Comparison of ENCODE assay signal across 1 cellular context in the genomic region with DNA sequence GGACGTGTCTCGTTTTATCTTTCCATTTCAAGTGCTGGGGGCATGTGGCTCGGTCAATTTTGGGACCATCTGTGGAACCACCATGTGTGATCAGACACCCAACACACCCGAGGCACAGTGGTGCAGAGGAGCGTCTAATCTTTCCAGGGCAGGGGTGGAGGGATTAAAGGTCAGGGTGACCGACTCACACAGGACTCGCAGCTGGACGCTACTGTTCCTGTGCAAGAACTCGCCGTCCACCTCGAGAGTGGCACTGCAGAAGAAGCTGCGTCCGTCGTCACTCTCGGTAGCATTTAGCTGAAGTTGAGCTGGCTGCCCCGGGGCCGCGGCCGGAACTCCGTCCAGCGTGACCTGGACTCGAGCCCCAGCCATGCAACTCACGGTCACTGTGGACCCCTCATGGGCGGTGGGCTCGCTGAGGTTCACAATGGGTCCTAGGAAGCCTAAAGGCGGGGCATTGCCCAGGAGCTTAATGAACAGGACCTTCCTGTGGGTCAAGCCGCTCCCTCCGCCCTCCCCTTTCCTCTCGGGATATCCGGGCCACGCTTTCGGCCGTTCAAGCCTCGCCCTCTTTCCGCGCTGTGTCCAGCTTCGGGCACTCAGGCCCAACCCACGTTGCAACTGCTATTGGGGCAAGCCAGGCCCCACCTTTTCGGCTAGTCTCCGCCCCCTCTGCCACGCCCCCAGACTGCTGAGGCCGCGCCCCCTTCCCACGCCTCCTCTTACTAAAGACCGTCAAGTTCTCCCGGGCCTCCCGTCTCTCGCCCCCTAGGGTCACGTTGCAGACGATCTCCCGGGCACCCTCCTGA.
A peak's percentile ranks its signal among the peaks of the same experiment; 100 is the strongest.
TF ChIP-seq lines count a peak whose summit lies in the region.

No MANE protein-coding gene starts in this region.

TF ChIP-seq in K562, 482 proteins besides CTCF, POLR2A, EP300 and RAD21 (continued from another document and continues in another):
- TF ChIP-seq, protein P1, sequence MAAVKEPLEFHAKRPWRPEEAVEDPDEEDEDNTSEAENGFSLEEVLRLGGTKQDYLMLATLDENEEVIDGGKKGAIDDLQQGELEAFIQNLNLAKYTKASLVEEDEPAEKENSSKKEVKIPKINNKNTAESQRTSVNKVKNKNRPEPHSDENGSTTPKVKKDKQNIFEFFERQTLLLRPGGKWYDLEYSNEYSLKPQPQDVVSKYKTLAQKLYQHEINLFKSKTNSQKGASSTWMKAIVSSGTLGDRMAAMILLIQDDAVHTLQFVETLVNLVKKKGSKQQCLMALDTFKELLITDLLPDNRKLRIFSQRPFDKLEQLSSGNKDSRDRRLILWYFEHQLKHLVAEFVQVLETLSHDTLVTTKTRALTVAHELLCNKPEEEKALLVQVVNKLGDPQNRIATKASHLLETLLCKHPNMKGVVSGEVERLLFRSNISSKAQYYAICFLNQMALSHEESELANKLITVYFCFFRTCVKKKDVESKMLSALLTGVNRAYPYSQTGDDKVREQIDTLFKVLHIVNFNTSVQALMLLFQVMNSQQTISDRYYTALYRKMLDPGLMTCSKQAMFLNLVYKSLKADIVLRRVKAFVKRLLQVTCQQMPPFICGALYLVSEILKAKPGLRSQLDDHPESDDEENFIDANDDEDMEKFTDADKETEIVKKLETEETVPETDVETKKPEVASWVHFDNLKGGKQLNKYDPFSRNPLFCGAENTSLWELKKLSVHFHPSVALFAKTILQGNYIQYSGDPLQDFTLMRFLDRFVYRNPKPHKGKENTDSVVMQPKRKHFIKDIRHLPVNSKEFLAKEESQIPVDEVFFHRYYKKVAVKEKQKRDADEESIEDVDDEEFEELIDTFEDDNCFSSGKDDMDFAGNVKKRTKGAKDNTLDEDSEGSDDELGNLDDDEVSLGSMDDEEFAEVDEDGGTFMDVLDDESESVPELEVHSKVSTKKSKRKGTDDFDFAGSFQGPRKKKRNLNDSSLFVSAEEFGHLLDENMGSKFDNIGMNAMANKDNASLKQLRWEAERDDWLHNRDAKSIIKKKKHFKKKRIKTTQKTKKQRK (IDR thresholded peaks at IDR 0.05; ENCODE audit: borderline replicate concordance, low read depth, low read length), result no peak
- TF ChIP-seq MCM5 (IDR thresholded peaks at IDR 0.05; ENCODE audit: low read depth) (no peak), KLF1 (tag; IDR thresholded peaks at IDR 0.05) (no peak; the same call in 1 of the 2 replicates), TAF9B (IDR thresholded peaks at IDR 0.05; ENCODE audit: partially characterized antibody) (no peak), SMAD1 (IDR thresholded peaks at IDR 0.05; ENCODE audit: low read depth, low read length, partially characterized antibody) (peak; percentile 17), RUNX1 (IDR thresholded peaks at IDR 0.05; ENCODE audit: low read depth) (no peak), BHLHE40 (IDR thresholded peaks at IDR 0.05; ENCODE audit: low read length) (no peak; the same call in 1 of the 2 replicates), ZC3H4 (CRISPR knock-in tag; IDR thresholded peaks at IDR 0.05; ENCODE audit: borderline replicate concordance) (peak; percentile 8; the same call in 1 of the 2 replicates), ZNF79 (CRISPR knock-in tag; IDR thresholded peaks at IDR 0.05; ENCODE audit: low read depth) (no peak), PPARD (CRISPR knock-in tag; IDR thresholded peaks at IDR 0.05) (no peak), CBFA2T2 (conservative IDR thresholded peaks at IDR 0.05) (peak; percentile 86), PHF20 (IDR thresholded peaks at IDR 0.05; ENCODE audit: partially characterized antibody) (no peak), ESRRA (IDR thresholded peaks at IDR 0.05; ENCODE audit: borderline replicate concordance, low read depth) (0 out of 2 replicates have a peak, but pooled peaks have one; percentile 29), ZNF134 (CRISPR knock-in tag; conservative IDR thresholded peaks at IDR 0.05) (no peak), EHMT2 (IDR thresholded peaks at IDR 0.05) (no peak), NCOA2 (IDR thresholded peaks at IDR 0.05; ENCODE audit: partially characterized antibody in 2 of 2) (no peak), SMARCB1 (IDR thresholded peaks at IDR 0.05; ENCODE audit: insufficient read length, low read depth) (no peak), RNF2 (IDR thresholded peaks at IDR 0.05) (no peak), NR3C1 (CRISPR knock-in tag; IDR thresholded peaks at IDR 0.05) (no peak), GATAD2B (IDR thresholded peaks at IDR 0.05; ENCODE audit: borderline replicate concordance) (no peak), ARID1B (IDR thresholded peaks at IDR 0.05) (peak; percentile 72)
- TF ChIP-seq, protein P2, sequence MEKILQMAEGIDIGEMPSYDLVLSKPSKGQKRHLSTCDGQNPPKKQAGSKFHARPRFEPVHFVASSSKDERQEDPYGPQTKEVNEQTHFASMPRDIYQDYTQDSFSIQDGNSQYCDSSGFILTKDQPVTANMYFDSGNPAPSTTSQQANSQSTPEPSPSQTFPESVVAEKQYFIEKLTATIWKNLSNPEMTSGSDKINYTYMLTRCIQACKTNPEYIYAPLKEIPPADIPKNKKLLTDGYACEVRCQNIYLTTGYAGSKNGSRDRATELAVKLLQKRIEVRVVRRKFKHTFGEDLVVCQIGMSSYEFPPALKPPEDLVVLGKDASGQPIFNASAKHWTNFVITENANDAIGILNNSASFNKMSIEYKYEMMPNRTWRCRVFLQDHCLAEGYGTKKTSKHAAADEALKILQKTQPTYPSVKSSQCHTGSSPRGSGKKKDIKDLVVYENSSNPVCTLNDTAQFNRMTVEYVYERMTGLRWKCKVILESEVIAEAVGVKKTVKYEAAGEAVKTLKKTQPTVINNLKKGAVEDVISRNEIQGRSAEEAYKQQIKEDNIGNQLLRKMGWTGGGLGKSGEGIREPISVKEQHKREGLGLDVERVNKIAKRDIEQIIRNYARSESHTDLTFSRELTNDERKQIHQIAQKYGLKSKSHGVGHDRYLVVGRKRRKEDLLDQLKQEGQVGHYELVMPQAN (IDR thresholded peaks at IDR 0.05; ENCODE audit: borderline replicate concordance), result peak; percentile 62; the same call in 1 of the 2 replicates
- TF ChIP-seq, protein P3, sequence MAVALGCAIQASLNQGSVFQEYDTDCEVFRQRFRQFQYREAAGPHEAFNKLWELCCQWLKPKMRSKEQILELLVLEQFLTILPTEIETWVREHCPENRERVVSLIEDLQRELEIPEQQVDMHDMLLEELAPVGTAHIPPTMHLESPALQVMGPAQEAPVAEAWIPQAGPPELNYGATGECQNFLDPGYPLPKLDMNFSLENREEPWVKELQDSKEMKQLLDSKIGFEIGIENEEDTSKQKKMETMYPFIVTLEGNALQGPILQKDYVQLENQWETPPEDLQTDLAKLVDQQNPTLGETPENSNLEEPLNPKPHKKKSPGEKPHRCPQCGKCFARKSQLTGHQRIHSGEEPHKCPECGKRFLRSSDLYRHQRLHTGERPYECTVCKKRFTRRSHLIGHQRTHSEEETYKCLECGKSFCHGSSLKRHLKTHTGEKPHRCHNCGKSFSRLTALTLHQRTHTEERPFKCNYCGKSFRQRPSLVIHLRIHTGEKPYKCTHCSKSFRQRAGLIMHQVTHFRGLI (CRISPR knock-in tag; IDR thresholded peaks at IDR 0.05), result no peak
- TF ChIP-seq, protein P4, sequence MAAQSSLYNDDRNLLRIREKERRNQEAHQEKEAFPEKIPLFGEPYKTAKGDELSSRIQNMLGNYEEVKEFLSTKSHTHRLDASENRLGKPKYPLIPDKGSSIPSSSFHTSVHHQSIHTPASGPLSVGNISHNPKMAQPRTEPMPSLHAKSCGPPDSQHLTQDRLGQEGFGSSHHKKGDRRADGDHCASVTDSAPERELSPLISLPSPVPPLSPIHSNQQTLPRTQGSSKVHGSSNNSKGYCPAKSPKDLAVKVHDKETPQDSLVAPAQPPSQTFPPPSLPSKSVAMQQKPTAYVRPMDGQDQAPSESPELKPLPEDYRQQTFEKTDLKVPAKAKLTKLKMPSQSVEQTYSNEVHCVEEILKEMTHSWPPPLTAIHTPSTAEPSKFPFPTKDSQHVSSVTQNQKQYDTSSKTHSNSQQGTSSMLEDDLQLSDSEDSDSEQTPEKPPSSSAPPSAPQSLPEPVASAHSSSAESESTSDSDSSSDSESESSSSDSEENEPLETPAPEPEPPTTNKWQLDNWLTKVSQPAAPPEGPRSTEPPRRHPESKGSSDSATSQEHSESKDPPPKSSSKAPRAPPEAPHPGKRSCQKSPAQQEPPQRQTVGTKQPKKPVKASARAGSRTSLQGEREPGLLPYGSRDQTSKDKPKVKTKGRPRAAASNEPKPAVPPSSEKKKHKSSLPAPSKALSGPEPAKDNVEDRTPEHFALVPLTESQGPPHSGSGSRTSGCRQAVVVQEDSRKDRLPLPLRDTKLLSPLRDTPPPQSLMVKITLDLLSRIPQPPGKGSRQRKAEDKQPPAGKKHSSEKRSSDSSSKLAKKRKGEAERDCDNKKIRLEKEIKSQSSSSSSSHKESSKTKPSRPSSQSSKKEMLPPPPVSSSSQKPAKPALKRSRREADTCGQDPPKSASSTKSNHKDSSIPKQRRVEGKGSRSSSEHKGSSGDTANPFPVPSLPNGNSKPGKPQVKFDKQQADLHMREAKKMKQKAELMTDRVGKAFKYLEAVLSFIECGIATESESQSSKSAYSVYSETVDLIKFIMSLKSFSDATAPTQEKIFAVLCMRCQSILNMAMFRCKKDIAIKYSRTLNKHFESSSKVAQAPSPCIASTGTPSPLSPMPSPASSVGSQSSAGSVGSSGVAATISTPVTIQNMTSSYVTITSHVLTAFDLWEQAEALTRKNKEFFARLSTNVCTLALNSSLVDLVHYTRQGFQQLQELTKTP (IDR thresholded peaks at IDR 0.05; ENCODE audit: low read depth in 1 of 2, partially characterized antibody in 2 of 2), result no peak
- TF ChIP-seq, protein P5, sequence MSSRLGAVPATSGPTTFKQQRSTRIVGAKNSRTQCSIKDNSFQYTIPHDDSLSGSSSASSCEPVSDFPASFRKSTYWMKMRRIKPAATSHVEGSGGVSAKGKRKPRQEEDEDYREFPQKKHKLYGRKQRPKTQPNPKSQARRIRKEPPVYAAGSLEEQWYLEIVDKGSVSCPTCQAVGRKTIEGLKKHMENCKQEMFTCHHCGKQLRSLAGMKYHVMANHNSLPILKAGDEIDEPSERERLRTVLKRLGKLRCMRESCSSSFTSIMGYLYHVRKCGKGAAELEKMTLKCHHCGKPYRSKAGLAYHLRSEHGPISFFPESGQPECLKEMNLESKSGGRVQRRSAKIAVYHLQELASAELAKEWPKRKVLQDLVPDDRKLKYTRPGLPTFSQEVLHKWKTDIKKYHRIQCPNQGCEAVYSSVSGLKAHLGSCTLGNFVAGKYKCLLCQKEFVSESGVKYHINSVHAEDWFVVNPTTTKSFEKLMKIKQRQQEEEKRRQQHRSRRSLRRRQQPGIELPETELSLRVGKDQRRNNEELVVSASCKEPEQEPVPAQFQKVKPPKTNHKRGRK (tag; IDR thresholded peaks at IDR 0.05), result no peak
- TF ChIP-seq, protein P6, sequence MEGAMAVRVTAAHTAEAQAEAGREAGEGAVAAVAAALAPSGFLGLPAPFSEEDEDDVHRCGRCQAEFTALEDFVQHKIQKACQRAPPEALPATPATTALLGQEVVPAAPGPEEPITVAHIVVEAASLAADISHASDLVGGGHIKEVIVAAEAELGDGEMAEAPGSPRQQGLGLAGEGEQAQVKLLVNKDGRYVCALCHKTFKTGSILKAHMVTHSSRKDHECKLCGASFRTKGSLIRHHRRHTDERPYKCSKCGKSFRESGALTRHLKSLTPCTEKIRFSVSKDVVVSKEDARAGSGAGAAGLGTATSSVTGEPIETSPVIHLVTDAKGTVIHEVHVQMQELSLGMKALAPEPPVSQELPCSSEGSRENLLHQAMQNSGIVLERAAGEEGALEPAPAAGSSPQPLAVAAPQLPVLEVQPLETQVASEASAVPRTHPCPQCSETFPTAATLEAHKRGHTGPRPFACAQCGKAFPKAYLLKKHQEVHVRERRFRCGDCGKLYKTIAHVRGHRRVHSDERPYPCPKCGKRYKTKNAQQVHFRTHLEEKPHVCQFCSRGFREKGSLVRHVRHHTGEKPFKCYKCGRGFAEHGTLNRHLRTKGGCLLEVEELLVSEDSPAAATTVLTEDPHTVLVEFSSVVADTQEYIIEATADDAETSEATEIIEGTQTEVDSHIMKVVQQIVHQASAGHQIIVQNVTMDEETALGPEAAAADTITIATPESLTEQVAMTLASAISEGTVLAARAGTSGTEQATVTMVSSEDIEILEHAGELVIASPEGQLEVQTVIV (CRISPR knock-in tag; IDR thresholded peaks at IDR 0.05; ENCODE audit: borderline replicate concordance), result no peak
- TF ChIP-seq, protein P7, sequence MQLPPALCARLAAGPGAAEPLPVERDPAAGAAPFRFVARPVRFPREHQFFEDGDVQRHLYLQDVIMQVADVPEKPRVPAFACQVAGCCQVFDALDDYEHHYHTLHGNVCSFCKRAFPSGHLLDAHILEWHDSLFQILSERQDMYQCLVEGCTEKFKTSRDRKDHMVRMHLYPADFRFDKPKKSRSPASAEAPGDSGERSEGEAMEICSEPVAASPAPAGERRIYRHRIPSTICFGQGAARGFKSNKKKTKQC (CRISPR knock-in tag; IDR thresholded peaks at IDR 0.05), result 0 out of 2 replicates have a peak, but pooled peaks have one; percentile 20
- TF ChIP-seq, protein P8, sequence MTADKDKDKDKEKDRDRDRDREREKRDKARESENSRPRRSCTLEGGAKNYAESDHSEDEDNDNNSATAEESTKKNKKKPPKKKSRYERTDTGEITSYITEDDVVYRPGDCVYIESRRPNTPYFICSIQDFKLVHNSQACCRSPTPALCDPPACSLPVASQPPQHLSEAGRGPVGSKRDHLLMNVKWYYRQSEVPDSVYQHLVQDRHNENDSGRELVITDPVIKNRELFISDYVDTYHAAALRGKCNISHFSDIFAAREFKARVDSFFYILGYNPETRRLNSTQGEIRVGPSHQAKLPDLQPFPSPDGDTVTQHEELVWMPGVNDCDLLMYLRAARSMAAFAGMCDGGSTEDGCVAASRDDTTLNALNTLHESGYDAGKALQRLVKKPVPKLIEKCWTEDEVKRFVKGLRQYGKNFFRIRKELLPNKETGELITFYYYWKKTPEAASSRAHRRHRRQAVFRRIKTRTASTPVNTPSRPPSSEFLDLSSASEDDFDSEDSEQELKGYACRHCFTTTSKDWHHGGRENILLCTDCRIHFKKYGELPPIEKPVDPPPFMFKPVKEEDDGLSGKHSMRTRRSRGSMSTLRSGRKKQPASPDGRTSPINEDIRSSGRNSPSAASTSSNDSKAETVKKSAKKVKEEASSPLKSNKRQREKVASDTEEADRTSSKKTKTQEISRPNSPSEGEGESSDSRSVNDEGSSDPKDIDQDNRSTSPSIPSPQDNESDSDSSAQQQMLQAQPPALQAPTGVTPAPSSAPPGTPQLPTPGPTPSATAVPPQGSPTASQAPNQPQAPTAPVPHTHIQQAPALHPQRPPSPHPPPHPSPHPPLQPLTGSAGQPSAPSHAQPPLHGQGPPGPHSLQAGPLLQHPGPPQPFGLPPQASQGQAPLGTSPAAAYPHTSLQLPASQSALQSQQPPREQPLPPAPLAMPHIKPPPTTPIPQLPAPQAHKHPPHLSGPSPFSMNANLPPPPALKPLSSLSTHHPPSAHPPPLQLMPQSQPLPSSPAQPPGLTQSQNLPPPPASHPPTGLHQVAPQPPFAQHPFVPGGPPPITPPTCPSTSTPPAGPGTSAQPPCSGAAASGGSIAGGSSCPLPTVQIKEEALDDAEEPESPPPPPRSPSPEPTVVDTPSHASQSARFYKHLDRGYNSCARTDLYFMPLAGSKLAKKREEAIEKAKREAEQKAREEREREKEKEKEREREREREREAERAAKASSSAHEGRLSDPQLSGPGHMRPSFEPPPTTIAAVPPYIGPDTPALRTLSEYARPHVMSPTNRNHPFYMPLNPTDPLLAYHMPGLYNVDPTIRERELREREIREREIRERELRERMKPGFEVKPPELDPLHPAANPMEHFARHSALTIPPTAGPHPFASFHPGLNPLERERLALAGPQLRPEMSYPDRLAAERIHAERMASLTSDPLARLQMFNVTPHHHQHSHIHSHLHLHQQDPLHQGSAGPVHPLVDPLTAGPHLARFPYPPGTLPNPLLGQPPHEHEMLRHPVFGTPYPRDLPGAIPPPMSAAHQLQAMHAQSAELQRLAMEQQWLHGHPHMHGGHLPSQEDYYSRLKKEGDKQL (CRISPR knock-in tag; IDR thresholded peaks at IDR 0.05; ENCODE audit: borderline replicate concordance), result no peak
